ENCODE assay signal across 28 cellular contexts in the genomic region with DNA sequence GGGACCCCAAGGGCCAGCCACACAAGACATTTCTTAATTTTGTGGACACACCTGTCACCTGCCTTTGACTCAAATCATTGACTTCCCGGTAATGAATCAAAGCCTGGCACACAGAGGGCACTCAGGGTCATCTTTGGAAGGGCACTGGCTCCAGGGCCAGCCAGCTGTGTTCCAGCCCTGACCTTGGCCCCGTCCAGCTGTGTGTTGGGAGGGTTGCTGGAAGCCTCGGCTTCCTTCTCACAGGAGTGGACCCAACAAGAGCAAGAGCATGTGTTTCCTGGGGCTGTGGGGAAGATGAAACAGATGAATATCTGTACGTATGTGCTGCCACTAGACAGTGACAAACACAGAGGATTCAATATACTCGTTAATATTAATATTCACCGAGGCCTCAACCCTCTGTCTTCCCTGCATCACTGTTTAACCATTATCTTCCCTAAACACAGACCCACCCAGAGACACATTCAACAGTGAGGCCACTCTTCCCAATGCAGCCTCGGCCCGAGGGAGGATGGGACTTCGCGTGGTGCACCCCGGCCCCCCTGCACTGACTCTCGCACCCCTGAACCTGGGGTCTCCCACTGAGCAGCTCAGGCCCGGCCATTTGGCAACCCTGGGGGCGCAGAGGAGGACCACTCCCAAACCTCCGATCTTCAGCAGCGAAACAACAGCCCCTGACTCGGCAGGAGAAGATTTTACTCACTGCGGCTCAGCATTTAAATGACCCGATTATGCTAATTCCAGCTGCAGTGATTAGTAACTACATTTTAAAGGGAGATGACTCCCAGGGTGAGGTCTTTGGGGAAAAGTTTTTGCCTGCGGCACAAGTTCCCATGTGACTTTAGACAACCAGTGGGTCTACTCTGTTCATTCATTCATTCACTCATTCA. TPM values are rescaled to one million over a fixed set of nuclear protein-coding genes. Genes with fewer than 3 reads are reported as not detected.
"Had no signal": no experiment of that assay in that cellular context is flagged by ENCODE, and none has a peak within 500 bp of the region (broad histone marks: within the 10 kb centered on the region; RNA-seq: fewer than 3 reads in every experiment).

No MANE protein-coding gene starts in this region.

- DNase-seq: activated B cell treated with CpG ODN at 0.5 μM for 24 hours; activated CD4-positive, alpha-beta T cell treated with anti-CD3 and anti-CD28 coated beads, Interleukin-2, amount 50 U/mL, for 1 hour; activated CD8-positive, alpha-beta T cell treated with anti-CD3 and anti-CD28 coated beads for 36 hours; activated T-cell treated with anti-CD3 and anti-CD28 coated beads, Interleukin-2, amount 50 U/mL, for 4 hours; anterior cingulate cortex; body of pancreas; cerebellar nuclear complex; colonic mucosa; effector CD8-positive, alpha-beta T cell; gastrocnemius medialis; islet precursor cell; left ventricle myocardium superior; mucosa of descending colon; psoas muscle; stimulated activated CD4-positive, alpha-beta T cell treated with anti-CD3 and anti-CD28 coated beads, Interleukin-15, amount 100 ng/mL, for 24 hours; T-helper 2 cell; trophoblast cell had no signal

- H3K36me3 ChIP-seq: cardiac muscle cell, colonic mucosa, gastrocnemius medialis, right atrium auricular region, thoracic aorta had no signal

- H3K4me3 ChIP-seq: body of pancreas, cardiac muscle cell, colonic mucosa, gastrocnemius medialis, hepatocyte, mucosa of descending colon, psoas muscle, right atrium auricular region, thoracic aorta had no signal

- H3K4me3 Mint-ChIP-seq: activated B cell treated with CpG ODN at 0.5 μM for 24 hours; activated CD8-positive, alpha-beta T cell treated with anti-CD3 and anti-CD28 coated beads for 36 hours; activated naive CD8-positive, alpha-beta T cell; activated T-cell treated with anti-CD3 and anti-CD28 coated beads, Interleukin-2, amount 50 U/mL, for 4 hours; natural killer cell treated with Interleukin-12 subunit alpha and Interleukin-12 subunit beta and Interleukin-15 and Interleukin-18, amount 100 ng/mL, for 72 hours; stimulated activated naive CD8-positive, alpha-beta T cell treated with anti-CD3 and anti-CD28 coated beads, Interleukin-15, Interleukin-2, amounts not matched to agents 100 ng/mL and 50 ng/mL, for 24 hours had no signal

- H3K36me3 Mint-ChIP-seq: activated naive CD8-positive, alpha-beta T cell; natural killer cell treated with Interleukin-12 subunit alpha and Interleukin-12 subunit beta and Interleukin-15 and Interleukin-18, amount 100 ng/mL, for 72 hours had no signal

- H3K9me3 ChIP-seq: body of pancreas, colonic mucosa, gastrocnemius medialis, mucosa of descending colon, psoas muscle, right atrium auricular region, thoracic aorta had no signal

- H3K9ac ChIP-seq: parathyroid adenoma had no signal

- H3K27me3 ChIP-seq: body of pancreas, cardiac muscle cell, colonic mucosa, gastrocnemius medialis, hepatocyte, right atrium auricular region had no signal

- H3K4me1 Mint-ChIP-seq: activated B cell treated with CpG ODN at 0.5 μM for 24 hours had no signal

- H3K4me2 ChIP-seq: hepatocyte had no signal

- H3K9me3 Mint-ChIP-seq: activated B cell treated with CpG ODN at 0.5 μM for 24 hours; activated CD8-positive, alpha-beta T cell treated with anti-CD3 and anti-CD28 coated beads for 36 hours; activated T-cell treated with anti-CD3 and anti-CD28 coated beads, Interleukin-2, amount 50 U/mL, for 4 hours; activated T-helper 2 cell treated with anti-CD3 and anti-CD28 coated beads, Interferon-gamma antibody, Interleukin-2, Interleukin-4, amounts not matched to agents 10 μg/mL and 5 μg/mL and 100 μg/mL, durations not matched to agents 14 hours and 24 hours and 36 hours; natural killer cell treated with Interleukin-12 subunit alpha and Interleukin-12 subunit beta and Interleukin-15 and Interleukin-18, amount 100 ng/mL, for 72 hours; stimulated activated naive CD8-positive, alpha-beta T cell treated with anti-CD3 and anti-CD28 coated beads, Interleukin-15, Interleukin-2, amounts not matched to agents 100 ng/mL and 50 ng/mL, for 24 hours had no signal

- H2AFZ ChIP-seq: hepatocyte, parathyroid adenoma had no signal

- H3K79me2 ChIP-seq: hepatocyte, parathyroid adenoma had no signal

- H3K27ac ChIP-seq: body of pancreas, cardiac muscle cell, colonic mucosa, gastrocnemius medialis, hepatocyte, parathyroid adenoma, psoas muscle, right atrium auricular region, thoracic aorta had no signal

- H3K4me1 ChIP-seq: body of pancreas, colonic mucosa, gastrocnemius medialis, parathyroid adenoma, psoas muscle, right atrium auricular region had no signal

- ATAC-seq: activated CD8-positive, alpha-beta T cell treated with anti-CD3 and anti-CD28 coated beads for 36 hours; activated T-cell treated with anti-CD3 and anti-CD28 coated beads, Interleukin-2, amount 50 U/mL, for 4 hours; body of pancreas; gastrocnemius medialis; left ventricle myocardium superior; mucosa of descending colon; psoas muscle had no signal

- H3K27ac Mint-ChIP-seq: activated B cell treated with CpG ODN at 0.5 μM for 24 hours; activated CD8-positive, alpha-beta T cell treated with anti-CD3 and anti-CD28 coated beads for 36 hours; activated naive CD8-positive, alpha-beta T cell; activated T-helper 2 cell treated with anti-CD3 and anti-CD28 coated beads, Interferon-gamma antibody, Interleukin-2, Interleukin-4, amounts not matched to agents 10 μg/mL and 5 μg/mL and 100 μg/mL, durations not matched to agents 14 hours and 24 hours and 36 hours; natural killer cell treated with Interleukin-12 subunit alpha and Interleukin-12 subunit beta and Interleukin-15 and Interleukin-18, amount 100 ng/mL, for 72 hours; stimulated activated naive CD8-positive, alpha-beta T cell treated with anti-CD3 and anti-CD28 coated beads, Interleukin-15, Interleukin-2, amounts not matched to agents 100 ng/mL and 50 ng/mL, for 24 hours had no signal

RNA-seq across cellular contexts. Expression of gene PHF21B, which starts 45.7 kb away (rescaled TPM):
- total RNA-seq: activated B cell treated with CpG ODN at 0.5 μM for 24 hours, colonic mucosa, lung microvascular endothelial cell, mesenteric fat pad had no signal
